ENCODE assay signal across 28 cellular contexts in genomic region chr2:55628931-55629330, GRCh38. TPM values are rescaled to one million over a fixed set of nuclear protein-coding genes. Genes with fewer than 3 reads are reported as not detected.
DNase-seq lines count a peak whose midpoint lies in the region; ATAC-seq, FAIRE-seq and TF ChIP-seq lines count a peak whose summit lies in the region.
"Had no signal": no experiment of that assay in that cellular context is flagged by ENCODE, and none has a peak within 500 bp of the region (broad histone marks: within the 10 kb centered on the region; RNA-seq: fewer than 3 reads in every experiment).

No MANE protein-coding gene starts in this region.

- no peak for DNase-seq in activated naive CD8-positive, alpha-beta T cell treated with anti-CD3 and anti-CD28 coated beads, Interleukin-2, amount 50 U/mL, for 24 hours
- DNase-seq in activated naive CD8-positive, alpha-beta T cell treated with anti-CD3 and anti-CD28 coated beads for 36 hours, result no peak
- DNase-seq in RWPE2 (ENCODE audit: low spot score) (no peak), bronchial epithelial cell (ENCODE audit: low read depth) (peak; percentile 46), kidney tubule cell (ENCODE audit: low spot score) (peak; percentile 56), NCI-H748 (lab: John Stamatoyannopoulos, UW; ENCODE audit: unreplicated experiment) (no peak)
- DNase-seq in stimulated activated naive CD8-positive, alpha-beta T cell treated with anti-CD3 and anti-CD28 coated beads, Interleukin-15, Interleukin-2, amounts not matched to agents 100 U/mL and 50 U/mL, for 24 hours, result no peak
- DNase-seq: 8988T; ACHN; AML-193; BE2C; CD4-positive, alpha-beta T cell; CD8-positive, alpha-beta memory T cell; DMS 273 treated with DMSO at 0.1 percent for 48 hours; DMS79; EL; GDM1; GM23248; H9 had no signal

- FAIRE-seq in bronchial epithelial cell (lab: Jason Lieb, UNC), result no peak
- FAIRE-seq: A549, D721Med, GM12878, GM19239, H1 had no signal

- H3K4me3 ChIP-seq in RWPE2 (ENCODE audit: severe bottlenecking) (no peak overlapping the region), bronchial epithelial cell (ENCODE audit: low read depth, low read length) (no peak overlapping the region)
- H3K4me3 ChIP-seq: A549; BLaER1 treated with 17β-estradiol and CSF1 and Interleukin-3, amounts not matched to agents 10 nM and 100 nM; GM12878; GM23248 had no signal

- TF ChIP-seq CTCF in RWPE2 (IDR thresholded peaks at IDR 0.05; ENCODE audit: poor library complexity, severe bottlenecking) (no peak), bronchial epithelial cell (IDR thresholded peaks at IDR 0.05; ENCODE audit: insufficient read depth, low read length, severe bottlenecking) (no peak)

- peak; percentile 40 for ATAC-seq in activated naive CD8-positive, alpha-beta T cell treated with anti-CD3 and anti-CD28 coated beads, Interleukin-2, amount 50 U/mL, for 24 hours
- peak; percentile 56; the same call in 1 of the 3 replicates for ATAC-seq in RWPE2 (ENCODE audit: low read depth)
- no peak for ATAC-seq in HG03521 (IDR thresholded peaks at IDR 0.05; ENCODE audit: unreplicated experiment)
- ATAC-seq in stimulated activated naive CD8-positive, alpha-beta T cell treated with anti-CD3 and anti-CD28 coated beads, Interleukin-15, Interleukin-2, amounts not matched to agents 100 U/mL and 50 U/mL, for 24 hours, result no peak
- ATAC-seq: A549, GM12878, HCT116 had no signal

- no peak overlapping the region for H3K27ac ChIP-seq in RWPE2 (ENCODE audit: poor library complexity, severe bottlenecking)
- H3K27ac ChIP-seq: A549; BLaER1 treated with 17β-estradiol and CSF1 and Interleukin-3, amounts not matched to agents 10 nM and 100 nM; GM23248 had no signal

- H3K27me3 ChIP-seq in RWPE2 (ENCODE audit: insufficient read depth, poor library complexity, severe bottlenecking) (no peaks in the 10 kb centered on the region), bronchial epithelial cell (ENCODE audit: control insufficient read depth, insufficient read depth, low read length) (no peaks in the 10 kb centered on the region)
- H3K27me3 ChIP-seq: BE2C; BLaER1 treated with 17β-estradiol and CSF1 and Interleukin-3, amounts not matched to agents 10 nM and 100 nM had no signal

- H3K4me1 Mint-ChIP-seq in activated naive CD8-positive, alpha-beta T cell treated with anti-CD3 and anti-CD28 coated beads, Interleukin-2, amount 50 U/mL, for 24 hours, result peaks cover 21% of the 10 kb centered on the region
- H3K4me1 Mint-ChIP-seq in activated naive CD8-positive, alpha-beta T cell treated with anti-CD3 and anti-CD28 coated beads for 36 hours, result peaks cover 18% of the 10 kb centered on the region
- H3K4me1 Mint-ChIP-seq: H9 had no signal

- no peaks in the 10 kb centered on the region for H3K9me3 ChIP-seq in RWPE2 (ENCODE audit: severe bottlenecking)
- H3K9me3 ChIP-seq: A549; BE2C; BLaER1 treated with 17β-estradiol and CSF1 and Interleukin-3, amounts not matched to agents 10 nM and 100 nM had no signal

- H3K36me3 ChIP-seq in RWPE2 (ENCODE audit: low read depth), result peaks cover 9% of the 10 kb centered on the region
- H3K36me3 ChIP-seq in bronchial epithelial cell (ENCODE audit: control insufficient read depth, insufficient read depth, low read length), result no peaks in the 10 kb centered on the region
- H3K36me3 ChIP-seq: BE2C had no signal

- H3K4me3 Mint-ChIP-seq in activated naive CD8-positive, alpha-beta T cell treated with anti-CD3 and anti-CD28 coated beads, Interleukin-2, amount 50 U/mL, for 24 hours, result no peak overlapping the region
- no peak overlapping the region for H3K4me3 Mint-ChIP-seq in activated naive CD8-positive, alpha-beta T cell treated with anti-CD3 and anti-CD28 coated beads for 36 hours
- H3K4me3 Mint-ChIP-seq: CD14-positive monocyte; CD4-positive, alpha-beta T cell; CD8-positive, alpha-beta memory T cell; H9 had no signal

- H3K9me3 Mint-ChIP-seq in activated naive CD8-positive, alpha-beta T cell treated with anti-CD3 and anti-CD28 coated beads, Interleukin-2, amount 50 U/mL, for 24 hours, result no peaks in the 10 kb centered on the region
- H3K9me3 Mint-ChIP-seq in activated naive CD8-positive, alpha-beta T cell treated with anti-CD3 and anti-CD28 coated beads for 36 hours, result no peaks in the 10 kb centered on the region
- H3K9me3 Mint-ChIP-seq: CD14-positive monocyte; CD4-positive, alpha-beta T cell; CD8-positive, alpha-beta memory T cell; H9 had no signal

- peaks cover 37% of the 10 kb centered on the region for H3K36me3 Mint-ChIP-seq in activated naive CD8-positive, alpha-beta T cell treated with anti-CD3 and anti-CD28 coated beads, Interleukin-2, amount 50 U/mL, for 24 hours (ENCODE audit: low read depth)
- H3K36me3 Mint-ChIP-seq in activated naive CD8-positive, alpha-beta T cell treated with anti-CD3 and anti-CD28 coated beads for 36 hours, result peaks cover 29% of the 10 kb centered on the region

- H3K27ac Mint-ChIP-seq in activated naive CD8-positive, alpha-beta T cell treated with anti-CD3 and anti-CD28 coated beads, Interleukin-2, amount 50 U/mL, for 24 hours, result no peak overlapping the region
- no peak overlapping the region for H3K27ac Mint-ChIP-seq in activated naive CD8-positive, alpha-beta T cell treated with anti-CD3 and anti-CD28 coated beads for 36 hours
- H3K27ac Mint-ChIP-seq: CD4-positive, alpha-beta T cell had no signal

- no peaks in the 10 kb centered on the region for H3K27me3 Mint-ChIP-seq in activated naive CD8-positive, alpha-beta T cell treated with anti-CD3 and anti-CD28 coated beads, Interleukin-2, amount 50 U/mL, for 24 hours
- H3K27me3 Mint-ChIP-seq in activated naive CD8-positive, alpha-beta T cell treated with anti-CD3 and anti-CD28 coated beads for 36 hours, result no peaks in the 10 kb centered on the region
- H3K27me3 Mint-ChIP-seq: CD4-positive, alpha-beta T cell; CD8-positive, alpha-beta memory T cell had no signal

- H3K4me1 ChIP-seq in RWPE2 (ENCODE audit: insufficient read depth, poor library complexity, severe bottlenecking), result no peaks in the 10 kb centered on the region
- H3K4me1 ChIP-seq: A549, BE2C had no signal

RNA-seq across cellular contexts. Expression of gene PPP4R3B, which starts 11.5 kb away (rescaled TPM):
- total RNA-seq in activated naive CD8-positive, alpha-beta T cell treated with anti-CD3 and anti-CD28 coated beads for 36 hours, result 10 to 100 TPM; 82.6 to 84.0 TPM
- total RNA-seq in bronchial epithelial cell, result 42.9 and 57.7 TPM in 2 replicates

Comparison
In these comparisons a context has a peak if more than half of its experiments do, and no peak if none do; other contexts are left out.
1. ATAC-seq: peak in activated naive CD8-positive, alpha-beta T cell treated with anti-CD3 and anti-CD28 coated beads, Interleukin-2, amount 50 U/mL, for 24 hours (single experiment) and RWPE2 (single experiment); none in HG03521 (single experiment) and stimulated activated naive CD8-positive, alpha-beta T cell treated with anti-CD3 and anti-CD28 coated beads, Interleukin-15, Interleukin-2, amounts not matched to agents 100 U/mL and 50 U/mL, for 24 hours (single experiment).
2. DNase-seq: peak in bronchial epithelial cell (single experiment) and kidney tubule cell (single experiment); none in activated naive CD8-positive, alpha-beta T cell treated with anti-CD3 and anti-CD28 coated beads, Interleukin-2, amount 50 U/mL, for 24 hours (single experiment), activated naive CD8-positive, alpha-beta T cell treated with anti-CD3 and anti-CD28 coated beads for 36 hours (single experiment), RWPE2 (single experiment), stimulated activated naive CD8-positive, alpha-beta T cell treated with anti-CD3 and anti-CD28 coated beads, Interleukin-15, Interleukin-2, amounts not matched to agents 100 U/mL and 50 U/mL, for 24 hours (single experiment) and NCI-H748 (single experiment).